ENCODE assay signal across 12 cellular contexts in genomic region chr1:30745156-30745833, GRCh38. TPM values are rescaled to one million over a fixed set of nuclear protein-coding genes. Genes with fewer than 3 reads are reported as not detected.
DNase-seq lines count a peak whose midpoint lies in the region; ATAC-seq, FAIRE-seq and TF ChIP-seq lines count a peak whose summit lies in the region.
"Had no signal": no experiment of that assay in that cellular context is flagged by ENCODE, and none has a peak within 500 bp of the region (broad histone marks: within the 10 kb centered on the region; RNA-seq: fewer than 3 reads in every experiment).

No MANE protein-coding gene starts in this region.

- H3K36me3 Mint-ChIP-seq in activated T-cell treated with anti-CD3 and anti-CD28 coated beads, Interleukin-2, amount 50 U/mL, for 4 hours (ENCODE audit: insufficient read depth), result peaks cover 25% of the 10 kb centered on the region

- intact Hi-C loops in kidney (cut with DNase I), result no loop called here

- H3K4me1 Mint-ChIP-seq in activated T-cell treated with anti-CD3 and anti-CD28 coated beads, Interleukin-2, amount 50 U/mL, for 4 hours (ENCODE audit: low read depth), result peaks cover 99% of the 10 kb centered on the region

- H3K27me3 Mint-ChIP-seq in activated T-cell treated with anti-CD3 and anti-CD28 coated beads, Interleukin-2, amount 50 U/mL, for 4 hours (ENCODE audit: low read depth), result no peaks in the 10 kb centered on the region

- FAIRE-seq in kidney (lab: Jason Lieb, UNC), result no peak

- H3K9ac ChIP-seq in kidney (ENCODE audit: low read length in 2 of 2), result no peak overlapping the region

- DNase-seq in activated T-cell treated with anti-CD3 and anti-CD28 coated beads, Interleukin-2, amount 50 U/mL, for 4 hours, result no peak
- DNase-seq in activated T-cell treated with anti-CD3 and anti-CD28 coated beads for 4 hours, result no peak
- DNase-seq in WERI-Rb-1, result no peak
- DNase-seq in kidney, result peak; percentile 52
- DNase-seq in substantia nigra (lab: John Stamatoyannopoulos, UW), result no peak
- no peak for DNase-seq in iPS-NIHi7 (ENCODE audit: extremely low spot score)
- no peak for DNase-seq in amniotic stem cell (lab: John Stamatoyannopoulos, UW)
- DNase-seq in LoVo (ENCODE audit: low spot score), result no peak
- DNase-seq: activated gamma-delta T cell treated with Interleukin-2 at 50 U/mL for 16 hours; effector CD4-positive, alpha-beta T cell; NCI-H1694 treated with DMSO at 0.1 percent for 48 hours; thyroid gland had no signal

- no peaks in the 10 kb centered on the region for H3K9me3 Mint-ChIP-seq in activated T-cell treated with anti-CD3 and anti-CD28 coated beads, Interleukin-2, amount 50 U/mL, for 4 hours

- H3K9me3 ChIP-seq in WERI-Rb-1 (ENCODE audit: severe bottlenecking), result no peaks in the 10 kb centered on the region
- no peaks in the 10 kb centered on the region for H3K9me3 ChIP-seq in kidney (ENCODE audit: control insufficient read depth in 1 of 2, low read length in 2 of 2)
- H3K9me3 ChIP-seq: thyroid gland had no signal

- no peaks in the 10 kb centered on the region for H3K27me3 ChIP-seq in WERI-Rb-1 (ENCODE audit: insufficient read depth, low read depth, severe bottlenecking)
- H3K27me3 ChIP-seq: thyroid gland had no signal

- no peaks in the 10 kb centered on the region for H3K36me3 ChIP-seq in WERI-Rb-1
- H3K36me3 ChIP-seq in kidney (ENCODE audit: control insufficient read depth in 1 of 2, insufficient read depth in 2 of 2, low read length in 2 of 2), result no peaks in the 10 kb centered on the region
- H3K36me3 ChIP-seq: thyroid gland had no signal

- peak overlapping the region; percentile 81 for H3K4me3 Mint-ChIP-seq in activated T-cell treated with anti-CD3 and anti-CD28 coated beads, Interleukin-2, amount 50 U/mL, for 4 hours

- ATAC-seq in activated T-cell treated with anti-CD3 and anti-CD28 coated beads, Interleukin-2, amount 50 U/mL, for 4 hours, result peak in 1 of 2 donors; percentile 8

- H3K27ac ChIP-seq in WERI-Rb-1 (peak overlapping the region; percentile 94), kidney (ENCODE audit: low read depth in 2 of 2, low read length in 2 of 2) (no peak overlapping the region), substantia nigra (ENCODE audit: low read depth, low read length, poor library complexity, severe bottlenecking) (peak overlapping the region; percentile 99)

- H3K4me3 ChIP-seq in WERI-Rb-1 (ENCODE audit: low read depth, low read length) (no peak overlapping the region), kidney (ENCODE audit: low read length in 2 of 2) (no peak overlapping the region)
- H3K4me3 ChIP-seq: thyroid gland had no signal

- H3K4me1 ChIP-seq in kidney (ENCODE audit: control insufficient read depth in 1 of 2, insufficient read depth in 1 of 2, low read depth in 1 of 2, low read length in 2 of 2), result no peaks in the 10 kb centered on the region
- H3K4me1 ChIP-seq: thyroid gland had no signal

- TF ChIP-seq CTCF in WERI-Rb-1 (IDR thresholded peaks at IDR 0.05; ENCODE audit: low read depth, low read length) (no peak), kidney (IDR thresholded peaks at IDR 0.05; ENCODE audit: borderline replicate concordance, extremely low read depth, insufficient read depth) (no peak)

RNA-seq across cellular contexts. Expression of gene LAPTM5, which starts 12.3 kb away (rescaled TPM):
- total RNA-seq in activated T-cell treated with anti-CD3 and anti-CD28 coated beads, Interleukin-2, amount 50 U/mL, for 4 hours, result 10 to 100 TPM; 68.3 to 97.3 (median 86.8) TPM
- 108 TPM for total RNA-seq in kidney
- 23.5 TPM for polyA plus RNA-seq in kidney (ENCODE audit: insufficient read depth, low read depth, low replicate concordance)

RNA-seq across cellular contexts. Expression of gene MATN1, which starts 21.9 kb away (rescaled TPM):
- 1 to 10 TPM; 2.0 to 2.9 (median 2.3) TPM for total RNA-seq in activated T-cell treated with anti-CD3 and anti-CD28 coated beads, Interleukin-2, amount 50 U/mL, for 4 hours
- 0.13 TPM for total RNA-seq in kidney
- not detected for polyA plus RNA-seq in kidney (ENCODE audit: insufficient read depth, low read depth, low replicate concordance)

Comparison
In these comparisons a context has a peak if more than half of its experiments do, and no peak if none do; other contexts are left out.
1. H3K27ac ChIP-seq: peak in WERI-Rb-1 (single experiment) and substantia nigra (single experiment); none in kidney (0 of 2).